ENCODE assay signal across 18 cellular contexts in genomic region chr3:23948761-23949160, GRCh38. TPM values are rescaled to one million over a fixed set of nuclear protein-coding genes. Genes with fewer than 3 reads are reported as not detected.
DNase-seq lines count a peak whose midpoint lies in the region; ATAC-seq, FAIRE-seq and TF ChIP-seq lines count a peak whose summit lies in the region.
"Had no signal": no experiment of that assay in that cellular context is flagged by ENCODE, and none has a peak within 500 bp of the region (broad histone marks: within the 10 kb centered on the region; RNA-seq: fewer than 3 reads in every experiment).

No MANE protein-coding gene starts in this region.

- no peak overlapping the region for H3K9ac ChIP-seq in trophoblast cell (ENCODE audit: low read length)
- no peak overlapping the region for H3K9ac ChIP-seq in colonic mucosa (ENCODE audit: low read depth in 2 of 2, low read length in 2 of 2)

- H3K36me3 Mint-ChIP-seq in IgD-negative memory B cell (peaks cover 2% of the 10 kb centered on the region), MCF 10A (ENCODE audit: insufficient read depth, unreplicated experiment) (peaks cover 10% of the 10 kb centered on the region)
- H3K36me3 Mint-ChIP-seq in activated CD4-positive, alpha-beta memory T cell treated with anti-CD3 and anti-CD28 coated beads, Interleukin-2, amount 10 ng/mL, durations not matched to agents 7 days and 5 days (ENCODE audit: low read depth), result no peaks in the 10 kb centered on the region
- H3K36me3 Mint-ChIP-seq: stimulated activated naive B cell treated with anti-CD40 and anti-IgM and Interleukin-4, amounts not matched to agents 10 μg/mL and 1 μg/mL and 100 μg/mL, for 72 hours had no signal

- TF ChIP-seq EP300 in A549 (IDR thresholded peaks at IDR 0.05), result no peak

- H3K23ac ChIP-seq in trophoblast cell (ENCODE audit: low read length), result no peak overlapping the region

- H2BK5ac ChIP-seq in trophoblast cell (ENCODE audit: low read depth, low read length, poor library complexity), result no peak overlapping the region

- no peak overlapping the region for H4K91ac ChIP-seq in trophoblast cell (ENCODE audit: low read depth, low read length)

- H3K9me3 Mint-ChIP-seq in IgD-negative memory B cell (no peaks in the 10 kb centered on the region), MCF 10A (ENCODE audit: unreplicated experiment) (no peaks in the 10 kb centered on the region)
- H3K9me3 Mint-ChIP-seq in activated CD4-positive, alpha-beta memory T cell treated with anti-CD3 and anti-CD28 coated beads, Interleukin-2, amount 10 ng/mL, durations not matched to agents 7 days and 5 days, result no peaks in the 10 kb centered on the region
- H3K9me3 Mint-ChIP-seq: CD8-positive, alpha-beta T cell; naive thymus-derived CD4-positive, alpha-beta T cell; T-cell; WTC11 had no signal

- H3K9me3 ChIP-seq in A549 (no peaks in the 10 kb centered on the region), trophoblast cell (ENCODE audit: insufficient read depth, low read depth, low read length) (no peaks in the 10 kb centered on the region), colonic mucosa (no peaks in the 10 kb centered on the region)
- H3K9me3 ChIP-seq: lower lobe of right lung had no signal

- no peak for FAIRE-seq in A549 (lab: Jason Lieb, UNC)

- H3K4ac ChIP-seq in trophoblast cell (ENCODE audit: low read depth, low read length), result peak overlapping the region; percentile 78

- H3K4me1 ChIP-seq in A549, result peaks cover 35% of the 10 kb centered on the region
- peaks cover 3 to 5% of the 10 kb centered on the region in 2 experiments for H3K4me1 ChIP-seq in trophoblast cell (ENCODE audit: control insufficient read depth in 1 of 2, insufficient read depth in 2 of 2, low read length in 2 of 2)
- peaks cover 5% of the 10 kb centered on the region for H3K4me1 ChIP-seq in colonic mucosa

- no peak overlapping the region for H3K18ac ChIP-seq in trophoblast cell (ENCODE audit: low read length)

- POLR2A ChIA-PET in A549 (lab: Yijun Ruan, JAX) (interaction anchor here (0.6 kb wide), 1 partner anchor 12 kb away, joined by 3 read pairs; no protein-coding TSS in a partner anchor), MCF 10A (lab: Yijun Ruan, JAX) (interaction anchor here (0.6 to 9.9 kb wide), 5 partner anchors 12 to 207 kb away, joined by 3 to 234 read pairs (median 41); partner anchors contain the start of genes NKIRAS1 and RPL15)
- POLR2A ChIA-PET in activated CD4-positive, alpha-beta memory T cell treated with anti-CD3 and anti-CD28 coated beads, Interleukin-2, amount 10 ng/mL, durations not matched to agents 7 days and 5 days (lab: Charles Lee), result interaction anchor here (6.4 kb wide), 1 partner anchor 31 kb away, joined by 99 read pairs; the partner anchor contains the start of genes NKIRAS1 and RPL15

- H3K4me1 Mint-ChIP-seq in IgD-negative memory B cell (peaks cover 52 to 62% (median 60%) of the 10 kb centered on the region in 3 donors), MCF 10A (ENCODE audit: insufficient read depth, unreplicated experiment) (peaks cover 33% of the 10 kb centered on the region)
- peaks cover 42% of the 10 kb centered on the region for H3K4me1 Mint-ChIP-seq in activated CD4-positive, alpha-beta memory T cell treated with anti-CD3 and anti-CD28 coated beads, Interleukin-2, amount 10 ng/mL, durations not matched to agents 7 days and 5 days

- no peak overlapping the region for H4K8ac ChIP-seq in trophoblast cell (ENCODE audit: low read depth, low read length)

- peaks cover 11% of the 10 kb centered on the region for H3K79me1 ChIP-seq in trophoblast cell (ENCODE audit: low read length)

- H4K12ac ChIP-seq in trophoblast cell (ENCODE audit: low read depth, low read length), result no peak overlapping the region

- H3K4me2 ChIP-seq in A549 (no peak overlapping the region), trophoblast cell (ENCODE audit: low read length) (no peak overlapping the region)

- peak overlapping the region in 1 of 4 donors; percentile 88 for H3K4me3 Mint-ChIP-seq in IgD-negative memory B cell
- H3K4me3 Mint-ChIP-seq in MCF 10A (ENCODE audit: unreplicated experiment), result no peak overlapping the region
- H3K4me3 Mint-ChIP-seq in activated CD4-positive, alpha-beta memory T cell treated with anti-CD3 and anti-CD28 coated beads, Interleukin-2, amount 10 ng/mL, durations not matched to agents 7 days and 5 days, result no peak overlapping the region
- H3K4me3 Mint-ChIP-seq: stimulated activated naive B cell treated with anti-CD40 and anti-IgM and Interleukin-4, amounts not matched to agents 10 μg/mL and 1 μg/mL and 100 μg/mL, for 72 hours; WTC11 had no signal

- H2BK120ac ChIP-seq in trophoblast cell (ENCODE audit: insufficient read depth, low read length, poor library complexity), result no peak overlapping the region

- H3K79me2 ChIP-seq in trophoblast cell (ENCODE audit: control insufficient read depth, insufficient read depth, low read length, poor library complexity), result peaks cover 6% of the 10 kb centered on the region

- intact Hi-C loops in MCF 10A (cut with micrococcal nuclease), result loop anchor here (5.0 kb wide), 1 partner anchor 61 kb away; no protein-coding TSS in a partner anchor
- intact Hi-C loops in colonic mucosa (cut with DNase I), result no loop called here

- no peak overlapping the region for H2BK12ac ChIP-seq in trophoblast cell (ENCODE audit: low read length)

- CTCF ChIA-PET in A549 (lab: Yijun Ruan, JAX) (interaction anchor here (1.4 kb wide), 2 partner anchors 9 to 21 kb away, joined by 4 to 7 read pairs; no protein-coding TSS in a partner anchor), MCF 10A (lab: Yijun Ruan, JAX) (interaction anchor here (0.7 to 2.0 kb wide), 2 partner anchors 17 to 289 kb away, joined by 3 to 6 read pairs; no protein-coding TSS in a partner anchor)
- CTCF ChIA-PET in activated CD4-positive, alpha-beta memory T cell treated with anti-CD3 and anti-CD28 coated beads, Interleukin-2, amount 10 ng/mL, durations not matched to agents 7 days and 5 days (lab: Charles Lee), result no interaction called here

- no peaks in the 10 kb centered on the region for H3K36me3 ChIP-seq in trophoblast cell (ENCODE audit: control insufficient read depth in 1 of 2, insufficient read depth in 2 of 2, low read length in 2 of 2)
- no peaks in the 10 kb centered on the region for H3K36me3 ChIP-seq in colonic mucosa
- H3K36me3 ChIP-seq: lower lobe of right lung had no signal

- TF ChIP-seq POLR2A in A549 (IDR thresholded peaks at IDR 0.05; ENCODE audit: low read length), result no peak

- H3K14ac ChIP-seq in trophoblast cell (ENCODE audit: low read length), result no peak overlapping the region

- H3K27ac Mint-ChIP-seq in IgD-negative memory B cell (peak overlapping the region in 2 of 3 donors; percentile 54 to 95), MCF 10A (ENCODE audit: low read depth, unreplicated experiment) (no peak overlapping the region)
- no peak overlapping the region for H3K27ac Mint-ChIP-seq in activated CD4-positive, alpha-beta memory T cell treated with anti-CD3 and anti-CD28 coated beads, Interleukin-2, amount 10 ng/mL, durations not matched to agents 7 days and 5 days
- H3K27ac Mint-ChIP-seq: stimulated activated naive B cell treated with anti-CD40 and anti-IgM and Interleukin-4, amounts not matched to agents 10 μg/mL and 1 μg/mL and 100 μg/mL, for 72 hours had no signal

- H3K4me3 ChIP-seq in A549, result no peak overlapping the region
- no peak overlapping the region for H3K4me3 ChIP-seq in trophoblast cell (ENCODE audit: low read depth, low read length)
- no peak overlapping the region for H3K4me3 ChIP-seq in colonic mucosa
- H3K4me3 ChIP-seq: lower lobe of right lung had no signal

- H2AFZ ChIP-seq in trophoblast cell (ENCODE audit: insufficient read depth, low read length, poor library complexity), result no peak overlapping the region

- H3K27me3 Mint-ChIP-seq in IgD-negative memory B cell (no peaks in the 10 kb centered on the region), MCF 10A (ENCODE audit: insufficient read depth, unreplicated experiment) (no peaks in the 10 kb centered on the region)
- H3K27me3 Mint-ChIP-seq in activated CD4-positive, alpha-beta memory T cell treated with anti-CD3 and anti-CD28 coated beads, Interleukin-2, amount 10 ng/mL, durations not matched to agents 7 days and 5 days, result peaks cover 8% of the 10 kb centered on the region
- H3K27me3 Mint-ChIP-seq: stimulated activated naive B cell treated with anti-CD40 and anti-IgM and Interleukin-4, amounts not matched to agents 10 μg/mL and 1 μg/mL and 100 μg/mL, for 72 hours; T-cell had no signal

- WGBS in A549 (ENCODE audit: missing lambda C conversion rate), result 87% methylated on average over 2 of the region's 2 CpGs
- WGBS in trophoblast cell (ENCODE audit: extremely low coverage, insufficient coverage, insufficient read length), result no CpG with 5 or more reads among the region's 2 CpGs

- TF ChIP-seq CTCF in A549 (IDR thresholded peaks at IDR 0.05), result no peak
- no peak for TF ChIP-seq CTCF in MCF 10A (IDR thresholded peaks at IDR 0.05; ENCODE audit: unreplicated experiment)
- no peak for TF ChIP-seq CTCF in colonic mucosa (IDR thresholded peaks at IDR 0.05)

- TF ChIP-seq RAD21 in A549 (conservative IDR thresholded peaks at IDR 0.05 in 1 of 2, IDR thresholded peaks at IDR 0.05 in 1 of 2), result no peak

- no peak overlapping the region for H2AK5ac ChIP-seq in trophoblast cell (ENCODE audit: low read length)

- BruUV-seq in MCF 10A (replicated peaks; lab: Mats Ljungman, UMichigan), result no TSS peak

- H3K27ac ChIP-seq in A549, result no peak overlapping the region
- no peak overlapping the region for H3K27ac ChIP-seq in trophoblast cell (ENCODE audit: low read depth, low read length)
- H3K27ac ChIP-seq in colonic mucosa, result no peak overlapping the region
- H3K27ac ChIP-seq: lower lobe of right lung had no signal

- H3K27me3 ChIP-seq in trophoblast cell (ENCODE audit: insufficient read depth, low read length) (no peaks in the 10 kb centered on the region), colonic mucosa (no peaks in the 10 kb centered on the region)

- no peak for DNase-seq in A549 (ENCODE audit: low read depth in 1 of 2, low spot score in 1 of 2)
- DNase-seq in MCF 10A (ENCODE audit: unreplicated experiment), result peak; percentile 49
- no peak for DNase-seq in trophoblast cell
- no peak for DNase-seq in colonic mucosa
- DNase-seq in activated CD4-positive, alpha-beta memory T cell treated with anti-CD3 and anti-CD28 coated beads, Interleukin-2, amount 10 ng/mL, durations not matched to agents 7 days and 5 days, result no peak
- DNase-seq in NCI-H1436 (lab: John Stamatoyannopoulos, UW), result no peak
- DNase-seq: amygdala; CD8-positive, alpha-beta T cell; DND-41; H9; lower lobe of right lung; naive thymus-derived CD4-positive, alpha-beta T cell; NCI-H2227 treated with DMSO at 0.1 percent for 48 hours; stimulated activated naive B cell treated with anti-CD40 and anti-IgM and Interleukin-4, amounts not matched to agents 10 μg/mL and 1 μg/mL and 100 μg/mL, for 72 hours; T-cell had no signal

- ATAC-seq in A549 (no peak), HG02623 (IDR thresholded peaks at IDR 0.05; ENCODE audit: unreplicated experiment) (no peak)
- ATAC-seq: CD8-positive, alpha-beta T cell; lower lobe of right lung; naive thymus-derived CD4-positive, alpha-beta T cell; stimulated activated naive B cell treated with anti-CD40 and anti-IgM and Interleukin-4, amounts not matched to agents 10 μg/mL and 1 μg/mL and 100 μg/mL, for 72 hours; T-cell; WTC11 had no signal

RNA-seq across cellular contexts. Expression of gene NR1D2, which starts 3.7 kb away (rescaled TPM):
- 18.5 and 18.6 TPM in 2 replicates for polyA plus RNA-seq in A549 (2011; rRNA removed)
- 2.6 and 3.1 TPM in 2 replicates for polyA plus RNA-seq in A549 (2012; cell fraction: cytosol; rRNA removed)
- polyA plus RNA-seq in A549 (2012; cell fraction: nucleus; rRNA removed), result 1.2 and 1.9 TPM in 2 replicates
- 7.2 to 8.1 TPM (median 7.4 TPM) in 3 replicates for polyA plus RNA-seq in A549 (2017; fragmentation: RNase III; extraction: RNeasy Plus Mini Kit Qiagen cat#74134 plus additional on column Dnase treatment)
- 15.4 and 18.7 TPM in 2 replicates for polyA minus RNA-seq in A549 (2011; rRNA and poly(A)+ RNA removed)
- polyA plus RNA-seq in IgD-negative memory B cell, result 27.3 TPM
- 19.4 and 21.9 TPM in 2 replicates for total RNA-seq in MCF 10A (2022)
- 11.2 and 12.2 TPM in 2 replicates for polyA plus RNA-seq in trophoblast cell (2013)
- 10 to 100 TPM in 1 of 2 donors, 1 to 10 TPM in 1; 9.8 to 41.9 TPM for total RNA-seq in colonic mucosa
- 1 to 10 TPM; 6.2 to 8.2 TPM for total RNA-seq in activated CD4-positive, alpha-beta memory T cell treated with anti-CD3 and anti-CD28 coated beads, Interleukin-2, amount 10 ng/mL, durations not matched to agents 7 days and 5 days

RNA-seq across cellular contexts. Expression of gene RPL15, which starts 31.8 kb away (rescaled TPM):
- 2,933 and 3,149 TPM in 2 replicates for polyA plus RNA-seq in A549 (2011; rRNA removed)
- 4,919 and 4,999 TPM in 2 replicates for polyA plus RNA-seq in A549 (2012; cell fraction: cytosol; rRNA removed)
- 2,649 and 2,666 TPM in 2 replicates for polyA plus RNA-seq in A549 (2012; cell fraction: nucleus; rRNA removed)
- 2,088 to 2,178 TPM (median 2,158 TPM) in 3 replicates for polyA plus RNA-seq in A549 (2017; fragmentation: RNase III; extraction: RNeasy Plus Mini Kit Qiagen cat#74134 plus additional on column Dnase treatment)
- polyA minus RNA-seq in A549 (2011; rRNA and poly(A)+ RNA removed), result 1,758 and 1,776 TPM in 2 replicates
- 4,864 TPM for polyA plus RNA-seq in IgD-negative memory B cell
- 2,310 and 2,617 TPM in 2 replicates for total RNA-seq in MCF 10A (2022)
- 2,209 and 2,294 TPM in 2 replicates for polyA plus RNA-seq in trophoblast cell (2013)
- total RNA-seq in colonic mucosa, result 1,000 to 10,000 TPM; 1,434 to 1,547 TPM
- total RNA-seq in activated CD4-positive, alpha-beta memory T cell treated with anti-CD3 and anti-CD28 coated beads, Interleukin-2, amount 10 ng/mL, durations not matched to agents 7 days and 5 days, result 1,000 to 10,000 TPM; 1,398 to 1,426 TPM

RNA-seq across cellular contexts. Expression of gene NKIRAS1, which starts 32.0 kb away (rescaled TPM):
- polyA plus RNA-seq in A549 (2011; rRNA removed) (12.2 and 16.8 TPM in 2 replicates), A549 (2017; fragmentation: RNase III; extraction: RNeasy Plus Mini Kit Qiagen cat#74134 plus additional on column Dnase treatment) (13.8 to 15.5 TPM (median 14.8 TPM) in 3 replicates), IgD-negative memory B cell (2.8 TPM)
- polyA plus RNA-seq in A549 (2012; cell fraction: cytosol; rRNA removed), result 3.3 and 3.7 TPM in 2 replicates
- 1.6 and 2.7 TPM in 2 replicates for polyA plus RNA-seq in A549 (2012; cell fraction: nucleus; rRNA removed)
- 4.0 and 4.2 TPM in 2 replicates for polyA minus RNA-seq in A549 (2011; rRNA and poly(A)+ RNA removed)
- total RNA-seq in MCF 10A (2022) (6.8 and 9.7 TPM in 2 replicates), colonic mucosa (1 to 10 TPM; 2.6 to 5.4 TPM)
- 9.3 and 9.5 TPM in 2 replicates for polyA plus RNA-seq in trophoblast cell (2013)
- 1 to 10 TPM; 3.0 to 3.1 TPM for total RNA-seq in activated CD4-positive, alpha-beta memory T cell treated with anti-CD3 and anti-CD28 coated beads, Interleukin-2, amount 10 ng/mL, durations not matched to agents 7 days and 5 days

Comparison
In these comparisons a context has a peak if more than half of its experiments do, and no peak if none do; other contexts are left out.
1. H3K27ac Mint-ChIP-seq: peak in IgD-negative memory B cell (2 of 3); none in MCF 10A (single experiment) and activated CD4-positive, alpha-beta memory T cell treated with anti-CD3 and anti-CD28 coated beads, Interleukin-2, amount 10 ng/mL, durations not matched to agents 7 days and 5 days (single experiment).